ENCODE assay signal across 1 cellular context in the genomic region with DNA sequence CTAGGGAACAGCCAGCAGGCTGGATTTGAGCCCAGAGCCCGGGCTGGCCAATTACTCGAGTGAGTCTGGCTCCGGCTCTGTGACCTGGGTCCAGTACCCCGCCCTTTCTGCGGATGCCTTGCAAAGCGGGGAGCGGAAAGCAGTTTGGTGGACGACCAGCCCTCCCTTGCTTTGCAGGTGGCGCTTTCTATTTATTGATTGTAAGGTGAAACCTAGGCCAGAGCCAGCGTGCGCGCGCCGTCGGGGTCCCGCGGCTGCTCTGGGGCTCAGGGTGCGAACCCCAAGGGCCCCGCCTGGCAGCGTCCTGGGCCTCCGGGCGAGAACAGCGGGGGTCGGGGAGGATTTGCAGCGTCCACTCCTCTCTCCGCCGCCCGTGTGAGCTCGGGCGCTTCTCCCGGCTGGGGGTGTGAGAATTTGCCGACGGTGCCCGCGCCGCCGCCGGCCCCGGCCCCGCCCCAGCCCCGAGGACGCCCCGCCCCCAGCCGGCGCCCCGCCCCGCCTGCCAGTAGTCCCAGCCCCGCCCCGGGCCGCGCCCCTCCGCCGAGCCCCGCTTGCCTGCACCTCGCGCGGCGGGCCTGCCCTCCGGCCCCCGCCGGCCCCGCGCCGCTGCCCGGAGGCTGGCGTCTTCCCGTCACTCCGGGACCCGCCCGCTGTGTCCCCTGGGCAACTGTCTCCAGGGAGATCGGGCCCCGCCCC.
TF ChIP-seq lines count a peak whose summit lies in the region.

No MANE protein-coding gene starts in this region.

TF ChIP-seq in A549, 52 proteins besides CTCF, POLR2A, EP300 and RAD21:
- TF ChIP-seq USF2 (IDR thresholded peaks at IDR 0.05) = no peak
- TF ChIP-seq, protein P1, sequence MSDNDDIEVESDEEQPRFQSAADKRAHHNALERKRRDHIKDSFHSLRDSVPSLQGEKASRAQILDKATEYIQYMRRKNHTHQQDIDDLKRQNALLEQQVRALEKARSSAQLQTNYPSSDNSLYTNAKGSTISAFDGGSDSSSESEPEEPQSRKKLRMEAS (IDR thresholded peaks at IDR 0.05) = peak; percentile 38; the same call in 1 of the 2 replicates
